10 cellular contexts compared by ENCODE assay signal in the genomic region with DNA sequence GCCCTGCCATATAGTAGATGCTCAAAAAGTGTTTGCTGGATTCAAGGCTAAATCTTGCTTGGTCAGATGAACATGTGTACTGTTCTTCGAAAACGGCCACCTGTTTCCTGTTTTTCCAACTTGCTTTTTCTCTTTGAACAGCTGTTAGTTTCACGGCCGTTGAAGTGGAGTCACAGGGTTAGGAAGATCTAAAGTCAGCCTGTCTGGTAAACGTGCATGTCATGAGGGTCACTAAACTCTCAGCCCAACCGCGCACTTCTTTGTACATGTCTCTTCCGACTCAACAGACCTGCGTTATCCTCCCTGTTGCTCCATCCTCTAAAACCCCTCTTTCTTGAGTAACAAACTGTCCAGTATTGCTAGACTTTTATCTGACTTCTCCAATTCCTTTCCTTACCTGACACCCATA.
DNase-seq lines count a peak whose midpoint lies in the region; ATAC-seq and TF ChIP-seq lines count a peak whose summit lies in the region.
"Had no signal": no experiment of that assay in that cellular context is flagged by ENCODE, and none has a peak within 500 bp of the region (broad histone marks: within the 10 kb centered on the region; RNA-seq: fewer than 3 reads in every experiment).

No MANE protein-coding gene starts in this region.

- no peaks in the 10 kb centered on the region for H3K9me3 ChIP-seq in neutrophil

- no peak for TF ChIP-seq CTCF in neutrophil (IDR thresholded peaks at IDR 0.05)

- H3K4me3 ChIP-seq in neutrophil (ENCODE audit: low read depth in 1 of 2, low read length in 1 of 2): peak overlapping the region in 1 of 2 experiments; percentile 4
- H3K4me3 ChIP-seq: SK-N-MC had no signal

- DNase-seq in NCI-H524 treated with DMSO at 0.1 percent for 48 hours (lab: John Stamatoyannopoulos, UW): peak; percentile 44
- no peak for DNase-seq in HPDE6-E6E7 (ENCODE audit: extremely low spot score)
- DNase-seq in OCI-M1 (lab: John Stamatoyannopoulos, UW): no peak
- DNase-seq: H7 had no signal

- H3K27me3 ChIP-seq in neutrophil: no peaks in the 10 kb centered on the region

- peaks cover 36 to 45% of the 10 kb centered on the region in 2 experiments for H3K4me1 ChIP-seq in neutrophil (ENCODE audit: control insufficient read depth in 1 of 2, insufficient read depth in 1 of 2, low read depth in 1 of 2, low read length in 1 of 2)

- no peaks in the 10 kb centered on the region for H3K36me3 ChIP-seq in neutrophil

- peak overlapping the region; percentile 14 for H3K27ac ChIP-seq in neutrophil
- H3K27ac ChIP-seq: SK-N-MC had no signal

- ATAC-seq in GM18909 (IDR thresholded peaks at IDR 0.05; ENCODE audit: poor library complexity, unreplicated experiment) (peak; percentile 59), HG02588 (IDR thresholded peaks at IDR 0.05; ENCODE audit: unreplicated experiment) (peak; percentile 32), GM18868 (IDR thresholded peaks at IDR 0.05; ENCODE audit: unreplicated experiment) (no peak), HG03439 (IDR thresholded peaks at IDR 0.05; ENCODE audit: unreplicated experiment) (no peak)

Comparison
In these comparisons a context has a peak if more than half of its experiments do, and no peak if none do; other contexts are left out.
1. ATAC-seq: peak in GM18909 (single experiment) and HG02588 (single experiment); none in GM18868 (single experiment) and HG03439 (single experiment).